ENCODE assay signal across 11 cellular contexts in the genomic region with DNA sequence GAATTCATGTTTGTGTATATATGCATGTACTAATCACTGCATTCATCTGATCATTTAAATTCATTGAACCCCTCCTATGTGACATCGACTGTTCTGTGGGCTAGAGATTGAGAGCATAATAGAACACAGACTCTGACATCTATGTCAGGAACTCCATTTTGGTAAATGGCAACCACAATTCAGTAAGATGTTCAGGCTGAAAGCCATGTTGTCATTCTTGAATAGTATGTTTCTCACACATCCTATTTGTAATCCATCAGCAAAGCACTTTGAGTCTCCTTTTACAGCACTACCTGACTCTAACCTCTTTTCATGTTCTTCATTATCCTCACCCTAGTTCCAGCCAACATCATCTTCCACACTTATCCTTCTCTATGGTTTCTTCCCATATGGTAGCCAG.
"Had no signal": no experiment of that assay in that cellular context is flagged by ENCODE, and none has a peak within 500 bp of the region (broad histone marks: within the 10 kb centered on the region; RNA-seq: fewer than 3 reads in every experiment).

No MANE protein-coding gene starts in this region.

- FAIRE-seq: H1, H54 had no signal

- H3K4me3 ChIP-seq: GM23248, GM23338, HAP-1 had no signal

- DNase-seq: GM23248, GOT3, H7, H9, HCEC 1CT, HFFc6 had no signal

- H3K27ac Mint-ChIP-seq: GM23338, H9, HFFc6 had no signal

- H3K4me3 Mint-ChIP-seq: GM23338, H9, HFFc6 had no signal

- H3K9me3 ChIP-seq: HAP-1 had no signal

- H3K36me3 ChIP-seq: HAP-1 had no signal

- H3K9me3 Mint-ChIP-seq: GM23338 had no signal

- H3K9ac ChIP-seq: GM23248 had no signal

- H3K27ac ChIP-seq: GM23248 had no signal

- H3K4me1 ChIP-seq: HAP-1 had no signal

- ATAC-seq: GM23338, HCT116 had no signal

- H3K4me2 ChIP-seq: GM23338 had no signal

- H2AFZ ChIP-seq: GM23248, GM23338 had no signal
